In genomic region chr14:23076785-23077408, GRCh38 we compare ENCODE assay signal across 8 cellular contexts. TPM values are rescaled to one million over a fixed set of nuclear protein-coding genes. Genes with fewer than 3 reads are reported as not detected.
DNase-seq lines count a peak whose midpoint lies in the region; ATAC-seq, FAIRE-seq and TF ChIP-seq lines count a peak whose summit lies in the region.

No MANE protein-coding gene starts in this region.

- ATAC-seq in DND-41 (ENCODE audit: insufficient read depth, low read depth) = peak; percentile 80
- no peak for ATAC-seq in GM21367 (IDR thresholded peaks at IDR 0.05; ENCODE audit: unreplicated experiment)
- no peak for ATAC-seq in GM19035 (IDR thresholded peaks at IDR 0.05; ENCODE audit: unreplicated experiment)

- no peak overlapping the region for H3K4me3 ChIP-seq in DND-41 (ENCODE audit: low read depth in 1 of 2, low read length in 2 of 2)
- H3K4me3 ChIP-seq in KMS-11 (IDR thresholded peaks at IDR 0.05; ENCODE audit: insufficient read depth, low read depth, low read length) = no peak overlapping the region
- no peak overlapping the region for H3K4me3 ChIP-seq in coronary artery
- no peak overlapping the region for H3K4me3 ChIP-seq in neural progenitor cell

- peak; percentile 37 for DNase-seq in DND-41
- no peak for DNase-seq in coronary artery (ENCODE audit: low spot score)
- DNase-seq in neural progenitor cell (ENCODE audit: low spot score) = peak; percentile 52
- no peak for DNase-seq in GDM1 (lab: John Stamatoyannopoulos, UW)
- no peak for DNase-seq in GM12892 (ENCODE audit: insufficient read length)

- peaks cover 37% of the 10 kb centered on the region for H3K36me3 Mint-ChIP-seq in neural progenitor cell

- TF ChIP-seq CTCF in DND-41 (IDR thresholded peaks at IDR 0.05; ENCODE audit: borderline replicate concordance, extremely low read depth, low read length, poor library complexity, severe bottlenecking) (peak; percentile 72), KMS-11 (conservative IDR thresholded peaks at IDR 0.05; ENCODE audit: low read depth, low read length) (peak; percentile 71), coronary artery (IDR thresholded peaks at IDR 0.05) (peak; percentile 45), neural progenitor cell (IDR thresholded peaks at IDR 0.05) (peak; percentile 70)

- no peaks in the 10 kb centered on the region for H3K9me3 ChIP-seq in DND-41 (ENCODE audit: insufficient read depth, low read length, severe bottlenecking)
- no peaks in the 10 kb centered on the region for H3K9me3 ChIP-seq in neural progenitor cell (ENCODE audit: low read depth)

- H3K9ac ChIP-seq in DND-41 (ENCODE audit: low read depth, low read length) (no peak overlapping the region), KMS-11 (no peak overlapping the region), neural progenitor cell (no peak overlapping the region)

- H3K4me3 Mint-ChIP-seq in neural progenitor cell = no peak overlapping the region

- H3K27me3 Mint-ChIP-seq in neural progenitor cell (ENCODE audit: insufficient read depth, low read depth) = peaks cover 1% of the 10 kb centered on the region

- H3K4me2 ChIP-seq in DND-41 (ENCODE audit: insufficient read depth, low read length) (no peak overlapping the region), KMS-11 (no peak overlapping the region), neural progenitor cell (no peak overlapping the region)

- H3K4me1 ChIP-seq in DND-41 (ENCODE audit: insufficient read depth, low read length) = peaks cover 10% of the 10 kb centered on the region
- H3K4me1 ChIP-seq in KMS-11 (ENCODE audit: low read depth, poor library complexity, severe bottlenecking) = peaks cover 6% of the 10 kb centered on the region
- H3K4me1 ChIP-seq in neural progenitor cell = peaks cover 10% of the 10 kb centered on the region

- no peak overlapping the region for H2AFZ ChIP-seq in DND-41 (ENCODE audit: low read depth, low read length)
- no peak overlapping the region for H2AFZ ChIP-seq in KMS-11 (ENCODE audit: low read depth)
- no peak overlapping the region for H2AFZ ChIP-seq in neural progenitor cell (replicated peaks)

- H3K27ac Mint-ChIP-seq in neural progenitor cell = no peak overlapping the region

- H3K9me3 Mint-ChIP-seq in neural progenitor cell = no peaks in the 10 kb centered on the region

- H3K27ac ChIP-seq in DND-41 (ENCODE audit: low read length) (no peak overlapping the region), KMS-11 (no peak overlapping the region), coronary artery (peak overlapping the region in 1 of 2 donors; percentile 3), neural progenitor cell (no peak overlapping the region)

- H3K79me2 ChIP-seq in DND-41 (ENCODE audit: insufficient read depth, low read length) (peaks cover 5% of the 10 kb centered on the region), KMS-11 (ENCODE audit: insufficient read depth, low read depth) (no peaks in the 10 kb centered on the region), neural progenitor cell (ENCODE audit: low read depth) (peaks cover 17% of the 10 kb centered on the region)

- no peak for FAIRE-seq in GM12892 (lab: Jason Lieb, UNC)

- H3F3A ChIP-seq in neural progenitor cell (ENCODE audit: low read depth) = peaks cover 68% of the 10 kb centered on the region

- H3K36me3 ChIP-seq in DND-41 (ENCODE audit: insufficient read depth, low read length) (peaks cover 86% of the 10 kb centered on the region), KMS-11 (ENCODE audit: insufficient read depth) (no peaks in the 10 kb centered on the region), neural progenitor cell (peaks cover 36% of the 10 kb centered on the region)

- H4K20me1 ChIP-seq in DND-41 (ENCODE audit: insufficient read depth, low read length) (peaks cover 7% of the 10 kb centered on the region; the same call in 1 of the 2 replicates), KMS-11 (ENCODE audit: insufficient read depth) (no peaks in the 10 kb centered on the region), neural progenitor cell (ENCODE audit: low read depth) (peaks cover 17% of the 10 kb centered on the region)

- TF ChIP-seq POLR2A in GM12892 (IDR thresholded peaks at IDR 0.05; ENCODE audit: low read depth, low read length) = no peak

- H3K27me3 ChIP-seq in DND-41 (ENCODE audit: insufficient read depth, low read length, poor library complexity) = no peaks in the 10 kb centered on the region
- H3K27me3 ChIP-seq in KMS-11 (ENCODE audit: insufficient read depth, low read depth) = no peaks in the 10 kb centered on the region
- H3K27me3 ChIP-seq in neural progenitor cell = no peaks in the 10 kb centered on the region

- peaks cover 12% of the 10 kb centered on the region for H3K4me1 Mint-ChIP-seq in neural progenitor cell

RNA-seq across cellular contexts. Expression of gene ACIN1, which starts 18.0 kb away (rescaled TPM):
- total RNA-seq in neural progenitor cell (ENCODE audit: low replicate concordance) = 184 and 215 TPM in 2 replicates
- polyA plus RNA-seq in GM12892 (2012; ENCODE audit: missing spikeins) = 83.9 TPM

RNA-seq across cellular contexts. Expression of gene C14orf119, which starts 18.4 kb away (rescaled TPM):
- 32.0 and 37.5 TPM in 2 replicates for total RNA-seq in neural progenitor cell (ENCODE audit: low replicate concordance)
- 39.9 TPM for polyA plus RNA-seq in GM12892 (2012; ENCODE audit: missing spikeins)

RNA-seq across cellular contexts. Expression of gene CDH24, which starts 19.6 kb away (rescaled TPM):
- total RNA-seq in neural progenitor cell (ENCODE audit: low replicate concordance) = 15.0 and 35.9 TPM in 2 replicates
- polyA plus RNA-seq in GM12892 (2012; ENCODE audit: missing spikeins) = 1.1 TPM

RNA-seq across cellular contexts. Expression of gene CIROP, which starts 27.9 kb away (rescaled TPM):
- 0.06 TPM in 1 of 2 replicates, not detected in the other for total RNA-seq in neural progenitor cell (ENCODE audit: low replicate concordance)
- not detected for polyA plus RNA-seq in GM12892 (2012; ENCODE audit: missing spikeins)

RNA-seq across cellular contexts. Expression of gene PSMB11, which starts 34.9 kb away (rescaled TPM):
- not detected in 2 replicates for total RNA-seq in neural progenitor cell (ENCODE audit: low replicate concordance)
- not detected for polyA plus RNA-seq in GM12892 (2012; ENCODE audit: missing spikeins)

Comparison
In these comparisons a context has a peak if more than half of its experiments do, and no peak if none do; other contexts are left out.
1. DNase-seq: peak in DND-41 (single experiment) and neural progenitor cell (single experiment); none in coronary artery (single experiment), GDM1 (single experiment) and GM12892 (single experiment).
2. Peak in every context shown above with its lines, with median percentiles within 50 percentile points of each other: CTCF ChIP-seq.